Comparison of ENCODE assay signal across 8 cellular contexts in genomic region chr15:64825081-64825430, GRCh38. TPM values are rescaled to one million over a fixed set of nuclear protein-coding genes. Genes with fewer than 3 reads are reported as not detected.
A peak's percentile ranks its signal among the peaks of the same experiment; 100 is the strongest.
DNase-seq lines count a peak whose midpoint lies in the region; ATAC-seq and TF ChIP-seq lines count a peak whose summit lies in the region.

No MANE protein-coding gene starts in this region.

- TF ChIP-seq CTCF in Peyer's patch (IDR thresholded peaks at IDR 0.05) (no peak), esophagus squamous epithelium (IDR thresholded peaks at IDR 0.05) (no peak), progenitor cell of endocrine pancreas (IDR thresholded peaks at IDR 0.05; ENCODE audit: unreplicated experiment) (no peak)

- peak; percentile 4 to 22 for ATAC-seq in activated T-cell treated with anti-CD3 and anti-CD28 coated beads, Interleukin-2, amount 50 U/mL, for 4 hours
- ATAC-seq in GM21723 (IDR thresholded peaks at IDR 0.05; ENCODE audit: unreplicated experiment), result no peak

- H3K9me3 ChIP-seq in Peyer's patch, result no peaks in the 10 kb centered on the region
- no peaks in the 10 kb centered on the region for H3K9me3 ChIP-seq in esophagus squamous epithelium

- peaks cover 11% of the 10 kb centered on the region for H3K27me3 Mint-ChIP-seq in activated T-cell treated with anti-CD3 and anti-CD28 coated beads, Interleukin-2, amount 50 U/mL, for 4 hours (ENCODE audit: low read depth)
- H3K27me3 Mint-ChIP-seq in progenitor cell of endocrine pancreas, result peaks cover 25% of the 10 kb centered on the region

- H3K27me3 ChIP-seq in Peyer's patch (no peaks in the 10 kb centered on the region), esophagus squamous epithelium (peaks cover 0 to 7% (median 0%) of the 10 kb centered on the region in 4 donors)

- peaks cover 23% of the 10 kb centered on the region for H3K4me1 Mint-ChIP-seq in activated T-cell treated with anti-CD3 and anti-CD28 coated beads, Interleukin-2, amount 50 U/mL, for 4 hours (ENCODE audit: low read depth)
- peaks cover 8% of the 10 kb centered on the region for H3K4me1 Mint-ChIP-seq in progenitor cell of endocrine pancreas (ENCODE audit: low read depth)

- no peak for DNase-seq in activated T-cell treated with anti-CD3 and anti-CD28 coated beads, Interleukin-2, amount 50 U/mL, for 4 hours
- no peak for DNase-seq in activated T-cell treated with anti-CD3 and anti-CD28 coated beads, Interleukin-2, amount 50 U/mL, for 1 hour
- no peak for DNase-seq in Peyer's patch
- no peak for DNase-seq in esophagus squamous epithelium (lab: John Stamatoyannopoulos, UW)
- DNase-seq in progenitor cell of endocrine pancreas (ENCODE audit: low spot score, unreplicated experiment), result no peak
- DNase-seq in amniotic stem cell (lab: John Stamatoyannopoulos, UW), result no peak
- no peak for DNase-seq in putamen (ENCODE audit: low spot score)

- H3K27ac Mint-ChIP-seq in progenitor cell of endocrine pancreas, result no peak overlapping the region

- H3K27ac ChIP-seq in Peyer's patch (peak overlapping the region in 2 of 4 donors; percentile 29 to 77), esophagus squamous epithelium (peak overlapping the region in 3 of 4 donors; percentile 62 to 86 (median 67))

- no peak for TF ChIP-seq POLR2A in Peyer's patch (IDR thresholded peaks at IDR 0.05)
- TF ChIP-seq POLR2A in esophagus squamous epithelium (IDR thresholded peaks at IDR 0.05), result no peak

- 0% methylated on average over 9 to 11 of the region's 13 CpGs for WGBS in esophagus squamous epithelium, 2 donors

- H3K36me3 Mint-ChIP-seq in activated T-cell treated with anti-CD3 and anti-CD28 coated beads, Interleukin-2, amount 50 U/mL, for 4 hours (ENCODE audit: insufficient read depth), result no peaks in the 10 kb centered on the region
- H3K36me3 Mint-ChIP-seq in progenitor cell of endocrine pancreas (ENCODE audit: insufficient read depth), result peaks cover 5% of the 10 kb centered on the region

- intact Hi-C loops in esophagus squamous epithelium (cut with DNase I), result no loop called here

- H3K4me1 ChIP-seq in Peyer's patch, result peaks cover 3 to 27% (median 9%) of the 10 kb centered on the region in 4 donors
- peaks cover 17 to 30% (median 18%) of the 10 kb centered on the region in 3 donors for H3K4me1 ChIP-seq in esophagus squamous epithelium

- H3K9me3 Mint-ChIP-seq in activated T-cell treated with anti-CD3 and anti-CD28 coated beads, Interleukin-2, amount 50 U/mL, for 4 hours, result no peaks in the 10 kb centered on the region
- H3K9me3 Mint-ChIP-seq in progenitor cell of endocrine pancreas (ENCODE audit: low read depth), result no peaks in the 10 kb centered on the region

- H3K36me3 ChIP-seq in Peyer's patch, result no peaks in the 10 kb centered on the region
- H3K36me3 ChIP-seq in esophagus squamous epithelium, result no peaks in the 10 kb centered on the region

- peak overlapping the region; percentile 23 to 56 (median 51) for H3K4me3 ChIP-seq in Peyer's patch
- H3K4me3 ChIP-seq in esophagus squamous epithelium, result peak overlapping the region; percentile 32 to 68 (median 50)

- peak overlapping the region; percentile 77 for H3K4me3 Mint-ChIP-seq in activated T-cell treated with anti-CD3 and anti-CD28 coated beads, Interleukin-2, amount 50 U/mL, for 4 hours
- H3K4me3 Mint-ChIP-seq in progenitor cell of endocrine pancreas (ENCODE audit: low read depth), result peak overlapping the region; percentile 80

RNA-seq across cellular contexts. Expression of gene PIF1, which starts 0.4 kb away (rescaled TPM):
- total RNA-seq in activated T-cell treated with anti-CD3 and anti-CD28 coated beads, Interleukin-2, amount 50 U/mL, for 4 hours, result 1 to 10 TPM; 1.5 to 2.2 (median 1.6) TPM
- total RNA-seq in Peyer's patch (1 to 10 TPM; 3.5 to 8.5 (median 6.9) TPM), esophagus squamous epithelium (10 to 100 TPM in 1 of 4 donors, 1 to 10 TPM in 3; 1.8 to 17.5 (median 3.8) TPM), progenitor cell of endocrine pancreas (18.9 and 19.6 TPM in 2 replicates)

RNA-seq across cellular contexts. Expression of gene PLEKHO2, which starts 16.7 kb away (rescaled TPM):
- 10 to 100 TPM in 2 of 3 donors, 1 to 10 TPM in 1; 9.3 to 14.2 (median 13.0) TPM for total RNA-seq in activated T-cell treated with anti-CD3 and anti-CD28 coated beads, Interleukin-2, amount 50 U/mL, for 4 hours
- total RNA-seq in Peyer's patch (10 to 100 TPM in 1 of 4 donors, 1 to 10 TPM in 3; 4.7 to 18.2 (median 7.4) TPM), esophagus squamous epithelium (10 to 100 TPM in 1 of 4 donors, 1 to 10 TPM in 3; 5.6 to 18.3 (median 7.2) TPM), progenitor cell of endocrine pancreas (9.1 and 9.6 TPM in 2 replicates)

RNA-seq across cellular contexts. Expression of gene RBPMS2, which starts 49.7 kb away (rescaled TPM):
- under 1 TPM in 2 of 3 donors, not detected in 1; 0.10 to 0.22 TPM for total RNA-seq in activated T-cell treated with anti-CD3 and anti-CD28 coated beads, Interleukin-2, amount 50 U/mL, for 4 hours
- total RNA-seq in Peyer's patch (1 to 10 TPM in 2 of 4 donors, under 1 TPM in 2; 0.70 to 8.3 (median 2.3) TPM), esophagus squamous epithelium (1 to 10 TPM in 2 of 4 donors, under 1 TPM in 1, not detected in 1; 0.75 to 5.0 (median 1.3) TPM), progenitor cell of endocrine pancreas (37.5 and 39.8 TPM in 2 replicates)
